ENCODE assay signal across 20 cellular contexts in the genomic region with DNA sequence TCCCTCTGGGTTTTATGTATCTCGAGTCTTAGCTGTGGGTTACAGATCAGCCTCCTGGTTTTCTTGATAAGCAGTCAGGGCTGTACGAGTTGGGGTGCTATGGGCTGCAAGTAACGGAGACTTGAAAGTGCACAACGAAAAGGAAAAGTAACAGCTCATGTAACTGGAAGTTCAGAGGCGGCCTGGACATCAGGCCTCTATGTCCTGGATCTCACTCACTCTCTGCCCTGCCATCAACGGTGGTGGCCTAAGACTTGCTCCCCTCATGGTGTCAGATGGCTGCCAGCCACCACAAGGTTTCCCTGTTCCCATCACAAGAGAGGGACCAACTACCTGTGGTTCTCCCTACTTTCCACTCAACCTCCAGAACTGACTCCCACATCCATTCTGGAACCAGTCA. TPM values are rescaled to one million over a fixed set of nuclear protein-coding genes. Genes with fewer than 3 reads are reported as not detected.
"Had no signal": no experiment of that assay in that cellular context is flagged by ENCODE, and none has a peak within 500 bp of the region (broad histone marks: within the 10 kb centered on the region; RNA-seq: fewer than 3 reads in every experiment).

No MANE protein-coding gene starts in this region.

- H3K4me1 Mint-ChIP-seq: activated CD4-positive, alpha-beta T cell treated with anti-CD3 and anti-CD28 coated beads, Interleukin-2, amount 10 ng/mL, durations not matched to agents 24 days and 14 days; activated naive CD8-positive, alpha-beta T cell treated with anti-CD3 and anti-CD28 coated beads, Interleukin-2, amount 10 ng/mL, durations not matched to agents 7 days and 5 days; mesothelial cell of epicardium; stimulated activated naive CD8-positive, alpha-beta T cell treated with anti-CD3 and anti-CD28 coated beads, Interleukin-15, amount 100 ng/mL, for 72 hours had no signal

- H3K9me3 Mint-ChIP-seq: activated CD4-positive, alpha-beta T cell treated with anti-CD3 and anti-CD28 coated beads, Interleukin-2, amount 10 ng/mL, durations not matched to agents 24 days and 14 days; activated naive CD8-positive, alpha-beta T cell treated with anti-CD3 and anti-CD28 coated beads, Interleukin-2, amount 10 ng/mL, durations not matched to agents 7 days and 5 days; mesothelial cell of epicardium; natural killer cell treated with Interleukin-12 subunit alpha and Interleukin-12 subunit beta and Interleukin-15 and Interleukin-18, amount 100 ng/mL, for 72 hours; stimulated activated naive CD8-positive, alpha-beta T cell treated with anti-CD3 and anti-CD28 coated beads, Interleukin-15, amount 100 ng/mL, for 72 hours; T-helper 2 cell treated with Interferon-gamma antibody and Interleukin-4, amounts not matched to agents 5 μg/mL and 100 μg/mL, for 36 hours; WTC11 had no signal

- H3K36me3 ChIP-seq: left lung, neutrophil, thoracic aorta, upper lobe of right lung had no signal

- H3K27ac Mint-ChIP-seq: activated CD4-positive, alpha-beta T cell treated with anti-CD3 and anti-CD28 coated beads, Interleukin-2, amount 10 ng/mL, durations not matched to agents 24 days and 14 days; activated naive CD8-positive, alpha-beta T cell treated with anti-CD3 and anti-CD28 coated beads, Interleukin-2, amount 10 ng/mL, durations not matched to agents 7 days and 5 days; mesothelial cell of epicardium; natural killer cell treated with Interleukin-12 subunit alpha and Interleukin-12 subunit beta and Interleukin-15 and Interleukin-18, amount 100 ng/mL, for 72 hours; stimulated activated naive CD8-positive, alpha-beta T cell treated with anti-CD3 and anti-CD28 coated beads, Interleukin-15, amount 100 ng/mL, for 72 hours; T-helper 2 cell treated with Interferon-gamma antibody and Interleukin-4, amounts not matched to agents 5 μg/mL and 100 μg/mL, for 36 hours; WTC11 had no signal

- DNase-seq: activated CD4-positive, alpha-beta T cell treated with anti-CD3 and anti-CD28 coated beads, Interleukin-2, amount 10 ng/mL, durations not matched to agents 24 days and 14 days; activated naive CD4-positive, alpha-beta T cell treated with Interleukin-2 at 50 U/mL for 16 hours; amygdala; body of pancreas; erythroblast; hypothalamus; left lung; retina; SK-N-SH; stimulated activated naive CD8-positive, alpha-beta T cell treated with anti-CD3 and anti-CD28 coated beads, Interleukin-15, amount 100 ng/mL, for 72 hours; upper lobe of right lung had no signal

- ATAC-seq: body of pancreas; left lung; natural killer cell treated with Interleukin-12 subunit alpha and Interleukin-12 subunit beta and Interleukin-15 and Interleukin-18, amount 100 ng/mL, for 72 hours; stimulated activated naive CD8-positive, alpha-beta T cell treated with anti-CD3 and anti-CD28 coated beads, Interleukin-15, amount 100 ng/mL, for 72 hours; upper lobe of right lung; WTC11 had no signal

- H3K36me3 Mint-ChIP-seq: activated naive CD8-positive, alpha-beta T cell treated with anti-CD3 and anti-CD28 coated beads, Interleukin-2, amount 10 ng/mL, durations not matched to agents 7 days and 5 days; mesothelial cell of epicardium; natural killer cell treated with Interleukin-12 subunit alpha and Interleukin-12 subunit beta and Interleukin-15 and Interleukin-18, amount 100 ng/mL, for 72 hours; WTC11 had no signal

- H3K9me3 ChIP-seq: body of pancreas, left lung, neutrophil, SK-N-SH, thoracic aorta, upper lobe of right lung had no signal

- H3K4me3 ChIP-seq: body of pancreas, left lung, thoracic aorta, upper lobe of right lung had no signal

- H3K27ac ChIP-seq: body of pancreas, left lung, neutrophil, thoracic aorta, upper lobe of right lung had no signal

- H3K4me3 Mint-ChIP-seq: activated CD4-positive, alpha-beta T cell treated with anti-CD3 and anti-CD28 coated beads, Interleukin-2, amount 10 ng/mL, durations not matched to agents 24 days and 14 days; activated naive CD8-positive, alpha-beta T cell treated with anti-CD3 and anti-CD28 coated beads, Interleukin-2, amount 10 ng/mL, durations not matched to agents 7 days and 5 days; mesothelial cell of epicardium; natural killer cell treated with Interleukin-12 subunit alpha and Interleukin-12 subunit beta and Interleukin-15 and Interleukin-18, amount 100 ng/mL, for 72 hours; stimulated activated naive CD8-positive, alpha-beta T cell treated with anti-CD3 and anti-CD28 coated beads, Interleukin-15, amount 100 ng/mL, for 72 hours; T-helper 2 cell treated with Interferon-gamma antibody and Interleukin-4, amounts not matched to agents 5 μg/mL and 100 μg/mL, for 36 hours; WTC11 had no signal

RNA-seq across cellular contexts. Expression of a gene that starts 4.8 kb away (rescaled TPM):
- total RNA-seq: activated CD4-positive, alpha-beta T cell treated with anti-CD3 and anti-CD28 coated beads, Interleukin-2, amount 10 ng/mL, durations not matched to agents 24 days and 14 days; activated CD8-positive, alpha-beta memory T cell treated with anti-CD3 and anti-CD28 coated beads for 36 hours; activated naive CD8-positive, alpha-beta T cell treated with anti-CD3 and anti-CD28 coated beads, Interleukin-2, amount 10 ng/mL, durations not matched to agents 7 days and 5 days; natural killer cell treated with Interleukin-12 subunit alpha and Interleukin-12 subunit beta and Interleukin-15 and Interleukin-18, amount 100 ng/mL, for 72 hours; skeletal muscle tissue had no signal
